ENCODE assay signal across 13 cellular contexts in genomic region chr2:42135381-42136312, GRCh38. TPM values are rescaled to one million over a fixed set of nuclear protein-coding genes. Genes with fewer than 3 reads are reported as not detected.
DNase-seq lines count a peak whose midpoint lies in the region; ATAC-seq and TF ChIP-seq lines count a peak whose summit lies in the region.
"Had no signal": no experiment of that assay in that cellular context is flagged by ENCODE, and none has a peak within 500 bp of the region (broad histone marks: within the 10 kb centered on the region; RNA-seq: fewer than 3 reads in every experiment).

No MANE protein-coding gene starts in this region.

- intact Hi-C loops in CD8-positive, alpha-beta T cell (cut with DNase I, micrococcal nuclease): no loop called here
- intact Hi-C loops in IMR-90 (cut with micrococcal nuclease): no loop called here
- intact Hi-C loops in lower leg skin (cut with DNase I; ENCODE audit: low total_unique reads): no loop called here

- no peak overlapping the region for H3K14ac ChIP-seq in IMR-90 (replicated peaks; ENCODE audit: low read depth, low read length)

- H3K27me3 Mint-ChIP-seq in CD8-positive, alpha-beta T cell (ENCODE audit: low read depth): no peaks in the 10 kb centered on the region
- H3K27me3 Mint-ChIP-seq in T-helper 17 cell (no peaks in the 10 kb centered on the region), memory B cell (no peaks in the 10 kb centered on the region)

- H4K20me1 ChIP-seq in IMR-90 (ENCODE audit: insufficient read depth, low read length): no peaks in the 10 kb centered on the region

- no peak for TF ChIP-seq CTCF in CD8-positive, alpha-beta T cell (IDR thresholded peaks at IDR 0.05)
- no peak for TF ChIP-seq CTCF in IMR-90 (conservative IDR thresholded peaks at IDR 0.05; ENCODE audit: low read depth, low read length)
- TF ChIP-seq CTCF in lower leg skin (IDR thresholded peaks at IDR 0.05): no peak

- no peaks in the 10 kb centered on the region for H3K36me3 Mint-ChIP-seq in CD8-positive, alpha-beta T cell
- H3K36me3 Mint-ChIP-seq in T-helper 17 cell (ENCODE audit: low read depth): no peaks in the 10 kb centered on the region
- H3K36me3 Mint-ChIP-seq in memory B cell: no peaks in the 10 kb centered on the region

- H3K36me3 ChIP-seq in CD8-positive, alpha-beta T cell (ENCODE audit: insufficient read depth, low read length): no peaks in the 10 kb centered on the region
- H3K36me3 ChIP-seq in IMR-90 (ENCODE audit: control insufficient read depth, insufficient read depth, low read length): no peaks in the 10 kb centered on the region
- H3K36me3 ChIP-seq: thyroid gland had no signal

- no peak overlapping the region for H3K56ac ChIP-seq in IMR-90 (ENCODE audit: extremely low read depth, insufficient read depth, low read length)

- DNase-seq in CD8-positive, alpha-beta T cell: no peak
- DNase-seq in IMR-90 (no peak), T-helper 17 cell (no peak), memory B cell (ENCODE audit: low spot score in 2 of 2) (no peak), NCI-H1694 (lab: John Stamatoyannopoulos, UW) (no peak), lower leg skin (ENCODE audit: low spot score in 2 of 2) (no peak)
- no peak for DNase-seq in activated CD4-positive, CD25-positive, alpha-beta regulatory T cell treated with anti-CD3 and anti-CD28 coated beads, Interleukin-2, amount 50 U/mL, for 72 hours
- DNase-seq in effector CD8-positive, alpha-beta T cell (lab: John Stamatoyannopoulos, UW): no peak
- DNase-seq: activated effector memory CD4-positive, alpha-beta T cell treated with Interleukin-2 at 50 U/mL for 16 hours; NCI-H446 treated with DMSO at 0.1 percent for 48 hours; thyroid gland had no signal

- no peaks in the 10 kb centered on the region for H3K9me3 Mint-ChIP-seq in CD8-positive, alpha-beta T cell
- no peaks in the 10 kb centered on the region for H3K9me3 Mint-ChIP-seq in memory B cell
- H3K9me3 Mint-ChIP-seq: dendritic cell treated with granulocyte-macrophage colony-stimulating factor and Interleukin-4, amounts not matched to agents 40 ng/mL and 50 ng/mL, for 4 days had no signal

- H3K18ac ChIP-seq in IMR-90 (ENCODE audit: low read depth, low read length): no peak overlapping the region

- dilution Hi-C loops in IMR-90 (cut with HindIII; ENCODE audit: low sequenced_read_pairs, unreplicated experiment): no loop called here

- no peaks in the 10 kb centered on the region for H3K79me1 ChIP-seq in IMR-90 (ENCODE audit: low read depth in 1 of 2, low read length in 2 of 2)

- no peaks in the 10 kb centered on the region for H3K27me3 ChIP-seq in CD8-positive, alpha-beta T cell (ENCODE audit: insufficient read depth, low read length)
- H3K27me3 ChIP-seq in IMR-90 (ENCODE audit: control insufficient read depth, insufficient read depth, low read length): no peaks in the 10 kb centered on the region
- H3K27me3 ChIP-seq: thyroid gland had no signal

- peaks cover 12% of the 10 kb centered on the region for H3K9me1 ChIP-seq in IMR-90 (ENCODE audit: insufficient read depth, low read length)

- H3K27ac Mint-ChIP-seq in CD8-positive, alpha-beta T cell: peak overlapping the region; percentile 95
- H3K27ac Mint-ChIP-seq in T-helper 17 cell (peak overlapping the region; percentile 100), memory B cell (peak overlapping the region; percentile 83)
- H3K27ac Mint-ChIP-seq: dendritic cell treated with granulocyte-macrophage colony-stimulating factor and Interleukin-4, amounts not matched to agents 40 ng/mL and 50 ng/mL, for 4 days had no signal

- POLR2A ChIA-PET in CD8-positive, alpha-beta T cell (lab: Charles Lee): interaction anchor here (0.6 to 1.8 kb wide), 12 partner anchors 8 to 55 kb away, joined by 3 to 6 read pairs (median 4); no protein-coding TSS in a partner anchor
- POLR2A ChIA-PET in IMR-90 (lab: Charles Lee; ENCODE audit: unreplicated experiment): no interaction called here

- H2AFZ ChIP-seq in IMR-90 (replicated peaks; ENCODE audit: low read length, poor library complexity): no peak overlapping the region

- no peak overlapping the region for H3K9ac ChIP-seq in IMR-90 (ENCODE audit: low read depth, low read length)

- TF ChIP-seq POLR2A in IMR-90 (IDR thresholded peaks at IDR 0.05; ENCODE audit: low read depth, low read length) (no peak), lower leg skin (IDR thresholded peaks at IDR 0.05) (no peak)

- no peak for ATAC-seq in CD8-positive, alpha-beta T cell
- ATAC-seq in IMR-90 (ENCODE audit: low read depth) (no peak), T-helper 17 cell (no peak), memory B cell (ENCODE audit: low read depth) (peak; percentile 14)

- peak overlapping the region; percentile 53 for H3K4me3 Mint-ChIP-seq in CD8-positive, alpha-beta T cell
- H3K4me3 Mint-ChIP-seq in T-helper 17 cell: peak overlapping the region; percentile 77
- peak overlapping the region; percentile 4 for H3K4me3 Mint-ChIP-seq in memory B cell
- H3K4me3 Mint-ChIP-seq: dendritic cell treated with granulocyte-macrophage colony-stimulating factor and Interleukin-4, amounts not matched to agents 40 ng/mL and 50 ng/mL, for 4 days had no signal

- in situ Hi-C loops in IMR-90 (cut with MboI; ENCODE audit: low sequenced_read_pairs): no loop called here

- peaks cover 65% of the 10 kb centered on the region for H3K4me1 ChIP-seq in CD8-positive, alpha-beta T cell (ENCODE audit: insufficient read depth, low read length)
- peaks cover 30% of the 10 kb centered on the region for H3K4me1 ChIP-seq in IMR-90 (ENCODE audit: control insufficient read depth, insufficient read depth, low read length)

- H3K4me3 ChIP-seq in CD8-positive, alpha-beta T cell (ENCODE audit: low read depth, low read length): no peak overlapping the region
- no peak overlapping the region for H3K4me3 ChIP-seq in IMR-90 (ENCODE audit: insufficient read depth, low read depth, low read length)
- no peak overlapping the region for H3K4me3 ChIP-seq in lower leg skin (ENCODE audit: low read depth, poor library complexity, severe bottlenecking)
- H3K4me3 ChIP-seq: lung, thyroid gland had no signal

- H2AK5ac ChIP-seq in IMR-90 (ENCODE audit: low read depth, low read length): peak overlapping the region; percentile 57; the same call in 1 of the 2 replicates

- no peak overlapping the region for H2AK9ac ChIP-seq in IMR-90 (replicated peaks; ENCODE audit: low read depth, low read length, poor library complexity)

- no peak overlapping the region for H2BK5ac ChIP-seq in IMR-90 (ENCODE audit: low read depth, low read length, poor library complexity, severe bottlenecking)

- no peak overlapping the region for H4K8ac ChIP-seq in IMR-90 (ENCODE audit: low read depth in 2 of 2, low read length in 2 of 2)

- peak overlapping the region; percentile 34; the same call in 1 of the 2 replicates for H4K91ac ChIP-seq in IMR-90 (ENCODE audit: insufficient read depth, low read depth, low read length)

- no peak overlapping the region for H4K5ac ChIP-seq in IMR-90 (ENCODE audit: low read depth, low read length)

- no peak overlapping the region for H3K4me2 ChIP-seq in IMR-90 (ENCODE audit: low read depth, low read length)

- 0 out of 2 replicates have a peak overlapping the region, but pooled peaks have one; percentile 3 for H3K4ac ChIP-seq in IMR-90 (ENCODE audit: low read depth, low read length)

- peak overlapping the region; percentile 16; the same call in 1 of the 2 replicates for H2BK120ac ChIP-seq in IMR-90 (ENCODE audit: low read depth, low read length)

- CTCF ChIA-PET in CD8-positive, alpha-beta T cell (lab: Charles Lee): interaction anchor here (0.7 to 5.8 kb wide), 9 partner anchors 11 to 61 kb away, joined by 3 to 52 read pairs (median 4); no protein-coding TSS in a partner anchor
- CTCF ChIA-PET in IMR-90 (lab: Yijun Ruan, JAX): interaction anchor here (1.2 kb wide), 1 partner anchor 155 kb away, joined by 3 read pairs; no protein-coding TSS in a partner anchor

- peak overlapping the region; percentile 47; the same call in 1 of the 3 replicates for H2BK15ac ChIP-seq in IMR-90 (ENCODE audit: low read depth, low read length)

- peaks cover 75% of the 10 kb centered on the region for H3K4me1 Mint-ChIP-seq in CD8-positive, alpha-beta T cell (ENCODE audit: low read depth)
- H3K4me1 Mint-ChIP-seq in T-helper 17 cell (peaks cover 60% of the 10 kb centered on the region), memory B cell (peaks cover 24% of the 10 kb centered on the region)

- H2BK20ac ChIP-seq in IMR-90 (ENCODE audit: low read depth, low read length): peak overlapping the region; percentile 47; the same call in 1 of the 2 replicates

- 78% methylated on average over 2 of the region's 4 CpGs; no CpG with 5 or more reads in 1 of the 2 experiments for WGBS in IMR-90 (ENCODE audit: extremely low coverage in 2 of 2, insufficient read length in 1 of 2), 2 experiments
- WGBS in lower leg skin, 2 donors: 72 to 81% methylated on average over 4 of the region's 4 CpGs

- H3K9me3 ChIP-seq in CD8-positive, alpha-beta T cell (ENCODE audit: low read length): no peaks in the 10 kb centered on the region
- H3K9me3 ChIP-seq in IMR-90 (ENCODE audit: control insufficient read depth, insufficient read depth, low read length): peaks cover 3% of the 10 kb centered on the region; the same call in 1 of the 2 replicates
- no peaks in the 10 kb centered on the region for H3K9me3 ChIP-seq in T-helper 17 cell (ENCODE audit: control insufficient read depth, low read length, poor library complexity, severe bottlenecking)
- H3K9me3 ChIP-seq: thyroid gland had no signal

- no peak for TF ChIP-seq RAD21 in IMR-90 (IDR thresholded peaks at IDR 0.05; ENCODE audit: low read length)

- no TSS peak for BruUV-seq in IMR-90 (replicated peaks; lab: Mats Ljungman, UMichigan)

- no peak overlapping the region for H3K23ac ChIP-seq in IMR-90 (ENCODE audit: low read depth, low read length)

- no peak overlapping the region for H3K27ac ChIP-seq in CD8-positive, alpha-beta T cell (ENCODE audit: low read depth, low read length)
- H3K27ac ChIP-seq in IMR-90 (ENCODE audit: insufficient read depth, low read length): no peak overlapping the region

TF ChIP-seq in IMR-90, 13 proteins besides CTCF, POLR2A, EP300 and RAD21 (continues in another document):
- TF ChIP-seq MAZ (IDR thresholded peaks at IDR 0.05; ENCODE audit: borderline replicate concordance, low read depth, low read length) (no peak), BHLHE40 (IDR thresholded peaks at IDR 0.05; ENCODE audit: low read depth, low read length) (no peak), MAFK (IDR thresholded peaks at IDR 0.05; ENCODE audit: low read depth, low read length) (no peak), CEBPB (IDR thresholded peaks at IDR 0.05; ENCODE audit: low read depth, low read length) (no peak), RCOR1 (IDR thresholded peaks at IDR 0.05; ENCODE audit: insufficient replicate concordance, low read length) (no peak), RFX5 (IDR thresholded peaks at IDR 0.05; ENCODE audit: low read depth, low read length) (no peak)

RNA-seq across cellular contexts. Expression of gene EML4, which starts 33.5 kb away (rescaled TPM):
- 100 to 1,000 TPM; 224 to 240 TPM for total RNA-seq in CD8-positive, alpha-beta T cell
- 73.7 and 85.8 TPM in 2 replicates for total RNA-seq in IMR-90 (2012; rRNA removed)
- polyA plus RNA-seq in IMR-90 (2012; rRNA removed): 24.8 and 29.7 TPM in 2 replicates
- polyA plus RNA-seq in IMR-90 (2012; cell fraction: cytosol; rRNA removed): 6.9 and 14.5 TPM in 2 replicates
- 24.1 and 88.2 TPM in 2 replicates for polyA plus RNA-seq in IMR-90 (2012; cell fraction: nucleus; rRNA removed; ENCODE audit: low replicate concordance)
- 100 to 1,000 TPM; 292 to 348 TPM for total RNA-seq in T-helper 17 cell
- 10 to 100 TPM; 29.5 to 37.4 (median 33.6) TPM for total RNA-seq in lower leg skin

Comparison
In these comparisons a context has a peak if more than half of its experiments do, and no peak if none do; other contexts are left out.
1. H3K4me3 Mint-ChIP-seq: peak in every context shown above with its lines; median percentile 77 in T-helper 17 cell; 53 in CD8-positive, alpha-beta T cell; 4 in memory B cell.